1 cellular context compared by ENCODE assay signal in genomic region chr11:126892781-126893180, GRCh38.
TF ChIP-seq lines count a peak whose summit lies in the region.

No MANE protein-coding gene starts in this region.

TF ChIP-seq in SK-N-SH treated with all-trans-retinoic acid at 6 μM for 48 hours, 23 proteins besides CTCF, POLR2A, EP300 and RAD21 (continued from another document):
- TF ChIP-seq POU6F1 (CRISPR knock-in tag; IDR thresholded peaks at IDR 0.05; ENCODE audit: borderline replicate concordance, low read depth) (no peak), ZFP30 (CRISPR knock-in tag; IDR thresholded peaks at IDR 0.05) (no peak), CSRNP3 (CRISPR knock-in tag; IDR thresholded peaks at IDR 0.05) (no peak), CSDC2 (CRISPR knock-in tag; IDR thresholded peaks at IDR 0.05) (no peak), ISL1 (CRISPR knock-in tag; IDR thresholded peaks at IDR 0.05) (no peak)
